ENCODE assay signal across 8 cellular contexts in the genomic region with DNA sequence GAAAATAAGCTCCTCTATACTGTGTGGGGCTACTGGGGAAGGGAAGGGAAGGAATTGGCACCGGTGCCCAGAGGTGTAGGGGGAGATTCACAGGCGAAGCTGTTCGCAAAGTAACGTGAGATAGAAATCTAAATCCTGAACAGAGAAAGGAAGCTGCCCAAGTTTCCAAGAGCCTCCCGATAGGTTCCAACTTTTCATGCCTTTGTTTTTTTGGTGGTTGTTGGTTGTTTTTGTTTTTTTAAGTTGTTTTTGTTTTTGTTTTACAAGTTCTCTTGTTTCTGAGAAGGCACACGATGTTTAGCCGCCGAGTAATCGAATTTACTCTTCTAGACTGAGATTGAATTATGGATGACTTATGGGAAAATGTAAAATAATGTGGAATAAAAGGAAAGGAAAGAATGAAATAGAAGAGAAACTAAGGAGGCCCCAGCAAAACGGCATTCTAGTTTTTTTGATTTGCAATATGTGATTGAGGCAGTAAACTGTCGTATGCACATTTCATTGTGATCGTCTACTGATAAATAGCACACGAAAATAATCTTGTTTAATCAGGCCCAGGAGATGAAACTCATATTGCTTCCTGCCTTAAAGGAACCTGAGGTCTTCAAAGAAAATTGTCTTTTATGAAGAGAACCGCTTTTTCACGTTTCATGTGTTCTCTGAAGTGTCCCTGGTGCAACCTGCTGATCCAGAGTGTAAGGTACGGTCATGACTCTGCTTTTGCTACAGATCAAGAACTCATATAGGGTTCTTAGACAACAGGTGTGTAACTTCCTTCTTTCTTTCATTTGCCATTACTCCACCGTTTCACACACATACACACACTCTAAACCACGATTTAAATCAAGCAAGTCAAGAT. TPM values are rescaled to one million over a fixed set of nuclear protein-coding genes. Genes with fewer than 3 reads are reported as not detected.
DNase-seq lines count a peak whose midpoint lies in the region; ATAC-seq, FAIRE-seq and TF ChIP-seq lines count a peak whose summit lies in the region.

No MANE protein-coding gene starts in this region.

- H3K27ac Mint-ChIP-seq in CD4-positive, alpha-beta memory T cell = peak overlapping the region; percentile 87 to 99 (median 95)

- no peak overlapping the region for H3K9ac ChIP-seq in GM12878 (ENCODE audit: control insufficient read depth, insufficient read depth, low read length)
- peak overlapping the region; percentile 81 for H3K9ac ChIP-seq in HepG2 (ENCODE audit: insufficient read depth, low read depth, low read length)

- peak overlapping the region; percentile 56 for H3K27ac ChIP-seq in CD4-positive, alpha-beta memory T cell (ENCODE audit: low read depth, low read length)
- no peak overlapping the region for H3K27ac ChIP-seq in GM12878 (ENCODE audit: control insufficient read depth, insufficient read depth)
- H3K27ac ChIP-seq in HepG2 (ENCODE audit: extremely low read length, insufficient read depth, low read length) = peak overlapping the region; percentile 78
- peak overlapping the region; percentile 89 for H3K27ac ChIP-seq in temporal lobe (ENCODE audit: low read depth, low read length)

- peak overlapping the region; percentile 86 to 98 (median 92) for H3K4me3 Mint-ChIP-seq in CD4-positive, alpha-beta memory T cell

- SMC1A ChIA-PET in GM12878 (lab: Charles Lee; ENCODE audit: uncharacterized antibody, unreplicated experiment) = interaction anchor here (0.7 to 7.9 kb wide), 17 partner anchors 9 to 282 kb away, joined by 3 to 145 read pairs (median 6); no protein-coding TSS in a partner anchor

- TF ChIP-seq POLR2A in GM12878 (IDR thresholded peaks at IDR 0.05; ENCODE audit: low read depth, low read length) (no peak), HepG2 (IDR thresholded peaks at IDR 0.05; ENCODE audit: insufficient read depth in 1 of 2, low read depth in 2 of 2, low read length in 2 of 2) (no peak; a peak in 1 of 4 replicates)

- FAIRE-seq in GM12878 (lab: Jason Lieb, UNC) (no peak), HepG2 (lab: Jason Lieb, UNC) (peak; percentile 55)

- peaks cover 0 to 19% of the 10 kb centered on the region in 2 donors for H3K36me3 Mint-ChIP-seq in CD4-positive, alpha-beta memory T cell

- 11% methylated on average over 18 of the region's 18 CpGs for WGBS in GM12878 (ENCODE audit: insufficient coverage, insufficient replicate concordance, low lambda C conversion rate, missing lambda C conversion rate)
- WGBS in HepG2 (ENCODE audit: low lambda C conversion rate) = 5% methylated on average over 18 of the region's 18 CpGs

- no peaks in the 10 kb centered on the region for H3K27me3 Mint-ChIP-seq in CD4-positive, alpha-beta memory T cell

- H3K36me3 ChIP-seq in CD4-positive, alpha-beta memory T cell (ENCODE audit: insufficient read depth, low read length) = no peaks in the 10 kb centered on the region
- H3K36me3 ChIP-seq in GM12878 (ENCODE audit: control insufficient read depth in 2 of 2, insufficient read depth in 2 of 2, low read length in 1 of 2) (no peaks in the 10 kb centered on the region), HepG2 (replicated peaks in 1 of 2; ENCODE audit: control insufficient read depth in 1 of 2, insufficient read depth in 2 of 2, low read length in 2 of 2) (no peaks in the 10 kb centered on the region)

- TF ChIP-seq EP300 in GM12878 (IDR thresholded peaks at IDR 0.05; ENCODE audit: borderline replicate concordance in 1 of 2, control insufficient read depth in 1 of 2, low read depth in 2 of 2, low read length in 2 of 2) (no peak), HepG2 (IDR thresholded peaks at IDR 0.05; ENCODE audit: low read depth in 2 of 2, low read length in 2 of 2) (no peak), HepG2 (CRISPR knock-in tag; IDR thresholded peaks at IDR 0.05; ENCODE audit: borderline replicate concordance) (no peak)

- TF ChIP-seq CTCF in GM12878 (IDR thresholded peaks at IDR 0.05 in 2 of 3, conservative IDR thresholded peaks at IDR 0.05 in 1 of 3; ENCODE audit: control insufficient read depth in 2 of 3, extremely low read depth in 1 of 3, insufficient read depth in 1 of 3, low read depth in 3 of 3, low read length in 3 of 3) = no peak
- no peak for TF ChIP-seq CTCF in HepG2 (CRISPR knock-in tag; IDR thresholded peaks at IDR 0.05)

- peak in 4 of 5 donors; percentile 35 to 61 (median 54) for DNase-seq in CD4-positive, alpha-beta memory T cell
- peak; percentile 66 for DNase-seq in KBM-7
- DNase-seq in GM12878 (ENCODE audit: low read depth, low spot score) = no peak
- no peak for DNase-seq in HepG2 (ENCODE audit: low spot score)
- DNase-seq in HCEC 1CT = no peak
- no peak for DNase-seq in GM19238 (ENCODE audit: insufficient read length, low spot score)
- no peak for DNase-seq in cerebellar nuclear complex (lab: John Stamatoyannopoulos, UW)

- H4K20me1 ChIP-seq in GM12878 (ENCODE audit: control insufficient read depth, insufficient read depth) (no peaks in the 10 kb centered on the region), HepG2 (ENCODE audit: insufficient read depth, low read length) (0 out of 2 replicates have a peak, but pooled peaks cover 5% of the 10 kb centered on the region)

- ATAC-seq in GM12878 (0 out of 3 replicates have a peak, but pooled peaks have one; percentile 5), HepG2 (no peak; the same call in 1 of the 3 replicates)

- H3K79me2 ChIP-seq in GM12878 (ENCODE audit: control insufficient read depth, insufficient read depth, low read length) (no peaks in the 10 kb centered on the region), HepG2 (ENCODE audit: insufficient read depth, low read length) (peaks cover 32% of the 10 kb centered on the region)

- no TSS peak for BruUV-seq in GM12878 (replicated peaks; lab: Mats Ljungman, UMichigan)
- TSS peak; percentile 90 for BruUV-seq in HepG2 (replicated peaks; lab: Mats Ljungman, UMichigan)

- peaks cover 42 to 61% (median 53%) of the 10 kb centered on the region in 4 donors for H3K4me1 Mint-ChIP-seq in CD4-positive, alpha-beta memory T cell

- peaks cover 0 to 5% (median 0%) of the 10 kb centered on the region in 8 donors for H3K9me3 Mint-ChIP-seq in CD4-positive, alpha-beta memory T cell

- H3K4me2 ChIP-seq in GM12878 (ENCODE audit: control insufficient read depth, insufficient read depth) = peak overlapping the region; percentile 21; the same call in 1 of the 2 replicates
- peak overlapping the region; percentile 82 for H3K4me2 ChIP-seq in HepG2 (ENCODE audit: low read depth, low read length)

- CTCF ChIA-PET in CD4-positive, alpha-beta memory T cell (lab: Charles Lee; ENCODE audit: partially characterized antibody) = interaction anchor here (0.6 to 5.9 kb wide), 8 partner anchors 23 to 576 kb away, joined by 3 to 129 read pairs (median 4); no protein-coding TSS in a partner anchor
- CTCF ChIA-PET in GM12878 (lab: Yijun Ruan, JAX) = interaction anchor here (0.8 to 4.8 kb wide), 6 partner anchors 14 to 191 kb away, joined by 3 to 153 read pairs (median 22); no protein-coding TSS in a partner anchor
- CTCF ChIA-PET in HepG2 (lab: Yijun Ruan, JAX; ENCODE audit: low intra/inter-chr PET ratio, low total read pairs) = no interaction called here

- no peaks in the 10 kb centered on the region for H3K27me3 ChIP-seq in CD4-positive, alpha-beta memory T cell (ENCODE audit: insufficient read depth, low read length)
- peaks cover 8 to 17% of the 10 kb centered on the region in 2 experiments for H3K27me3 ChIP-seq in GM12878 (replicated peaks in 1 of 2; ENCODE audit: control insufficient read depth in 2 of 2, insufficient read depth in 2 of 2, low read length in 1 of 2)
- H3K27me3 ChIP-seq in HepG2 (ENCODE audit: control insufficient read depth in 1 of 2, insufficient read depth in 2 of 2, low read length in 2 of 2) = no peaks in the 10 kb centered on the region

- intact Hi-C loops in CD4-positive, alpha-beta memory T cell (cut with micrococcal nuclease) = loop anchor here (1.0 to 10.0 kb wide), 4 partner anchors 126 to 856 kb away; a partner anchor contains a TSS
- intact Hi-C loops in GM12878 (cut with micrococcal nuclease; ENCODE audit: unreplicated experiment) (loop anchor here (10.0 kb wide), 2 partner anchors 278 to 578 kb away; no protein-coding TSS in a partner anchor), HepG2 (cut with micrococcal nuclease; ENCODE audit: unreplicated experiment) (loop anchor here (5.0 to 10.0 kb wide), 2 partner anchors 262 to 281 kb away; a partner anchor contains a TSS)

- in situ Hi-C loops in KBM-7 (cut with MboI; ENCODE audit: low pct_unique_long_range_greater_than_20kb, low sequenced_read_pairs) = no loop called here
- in situ Hi-C loops in GM12878 (cut with MboI) = no loop called here
- in situ Hi-C loops in HepG2 (cut with HindIII; ENCODE audit: extremely low pct_ligation_motif_present, low pct_unique_long_range_greater_than_20kb) = loop anchor here (5.0 to 10.0 kb wide), 2 partner anchors 46 to 182 kb away; no protein-coding TSS in a partner anchor

- RAD21 ChIA-PET in GM12878 (lab: Charles Lee; ENCODE audit: unreplicated experiment) = interaction anchor here (0.5 to 7.3 kb wide), 9 partner anchors 13 to 281 kb away, joined by 3 to 123 read pairs (median 3); no protein-coding TSS in a partner anchor

- TF ChIP-seq RAD21 in GM12878 (IDR thresholded peaks at IDR 0.05; ENCODE audit: insufficient read depth, low read depth, low read length) = no peak
- TF ChIP-seq RAD21 in HepG2 (CRISPR knock-in tag; IDR thresholded peaks at IDR 0.05) = no peak

- H2AFZ ChIP-seq in GM12878 (ENCODE audit: control insufficient read depth, low read depth, low read length) (no peak overlapping the region), HepG2 (ENCODE audit: low read length) (peak overlapping the region; percentile 81)

- no peaks in the 10 kb centered on the region for H3K9me3 ChIP-seq in CD4-positive, alpha-beta memory T cell (ENCODE audit: control insufficient read depth in 1 of 2, low read length in 2 of 2)
- H3K9me3 ChIP-seq in GM12878 (replicated peaks; ENCODE audit: control insufficient read depth, insufficient read depth, low read length) (no peaks in the 10 kb centered on the region), HepG2 (ENCODE audit: low read length) (no peaks in the 10 kb centered on the region)

- H3K4me1 ChIP-seq in CD4-positive, alpha-beta memory T cell (ENCODE audit: insufficient read depth, low read length) = peaks cover 56% of the 10 kb centered on the region
- H3K4me1 ChIP-seq in GM12878 (ENCODE audit: control insufficient read depth, insufficient read depth, low read length) (no peaks in the 10 kb centered on the region), HepG2 (ENCODE audit: insufficient read depth, low read length) (peaks cover 42% of the 10 kb centered on the region)

- POLR2A ChIA-PET in CD4-positive, alpha-beta memory T cell (lab: Charles Lee; ENCODE audit: partially characterized antibody) = interaction anchor here (0.6 to 2.7 kb wide), 10 partner anchors 21 to 178 kb away, joined by 3 to 15 read pairs (median 4); no protein-coding TSS in a partner anchor
- POLR2A ChIA-PET in GM12878 (lab: Charles Lee) (interaction anchor here (0.6 to 1.1 kb wide), 2 partner anchors 56 to 152 kb away, joined by 3 to 4 read pairs; no protein-coding TSS in a partner anchor), HepG2 (lab: Yijun Ruan, JAX) (interaction anchor here (0.6 to 1.1 kb wide), 6 partner anchors 10 to 1638 kb away, joined by 3 to 6 read pairs (median 3); no protein-coding TSS in a partner anchor)

- peak overlapping the region; percentile 43 to 67 for H3K4me3 ChIP-seq in CD4-positive, alpha-beta memory T cell (ENCODE audit: low read length in 2 of 2)
- H3K4me3 ChIP-seq in GM12878 (0 out of 2 replicates have a peak overlapping the region, but pooled peaks have one; percentile 32), HepG2 (replicated peaks in 1 of 3; ENCODE audit: insufficient read depth in 1 of 3, low read depth in 2 of 3, low read length in 3 of 3) (peak overlapping the region; percentile 87 to 93 (median 89))

RNA-seq across cellular contexts. Expression of a gene that starts 1.2 kb away (rescaled TPM):
- 10 to 100 TPM; 50.7 to 57.2 TPM for total RNA-seq in CD4-positive, alpha-beta memory T cell
- polyA plus RNA-seq in CD4-positive, alpha-beta memory T cell = 10 to 100 TPM in 1 of 2 donors, 1 to 10 TPM in 1; 6.9 to 18.4 TPM
- 53.9 and 71.0 TPM in 2 replicates for total RNA-seq in GM12878 (2013; cell fraction: nucleolus; rRNA removed)
- total RNA-seq in GM12878 (2014; rRNA removed) (0.16 and 0.40 TPM in 2 replicates), GM12878 (2014; rRNA removed; fragmentation: Illumina TruSeq; extraction: Trizol) (0.31 and 0.37 TPM in 2 replicates), GM12878 (2021) (1.0 and 1.1 TPM in 2 replicates), HepG2 (2016; rRNA removed; fragmentation: Illumina TruSeq; extraction: Trizol) (17.7 and 21.1 TPM in 2 replicates), temporal lobe (151 TPM)
- 0.05 TPM for polyA plus RNA-seq in GM12878 (2011; ENCODE audit: low read depth)
- polyA plus RNA-seq in GM12878 (2011; rRNA removed) (47.2 and 61.4 TPM in 2 replicates), GM12878 (2014; fragmentation: Illumina TruSeq; extraction: Trizol) (1.1 and 1.3 TPM in 2 replicates), GM12878 (2014; fragmentation: Nextera tagmentation; extraction: Ambion mirVana) (under 1 TPM; 0.15 to 0.50 TPM), GM12878 (2014; rRNA removed) (0.41 and 1.0 TPM in 2 replicates), GM12878 (2016; fragmentation: Nextera tagmentation; extraction: Ambion mirVana) (under 1 TPM; 0.32 to 0.48 TPM), HepG2 (2011; rRNA removed) (12.1 and 16.5 TPM in 2 replicates)
- polyA plus RNA-seq in GM12878 (2011; cell fraction: cytosol; rRNA removed) = 14.2 and 18.8 TPM in 2 replicates
- 81.8 and 82.7 TPM in 2 replicates for polyA plus RNA-seq in GM12878 (2011; cell fraction: nucleus; rRNA removed)
- 0.04 TPM in 2 replicates for polyA plus RNA-seq in GM12878 (2012)
- polyA minus RNA-seq in GM12878 (2011; rRNA and poly(A)+ RNA removed) = 37.2 and 134 TPM in 2 replicates
- 16.3 and 19.9 TPM in 2 replicates for polyA minus RNA-seq in GM12878 (2011; cell fraction: cytosol; rRNA and poly(A)+ RNA removed)
- 17.2 and 28.0 TPM in 2 replicates for polyA minus RNA-seq in GM12878 (2011; cell fraction: nucleus; rRNA and poly(A)+ RNA removed)
- total RNA-seq in HepG2 (2016; cell fraction: cytosol; rRNA removed; fragmentation: Illumina TruSeq; extraction: Trizol; ENCODE audit: low read depth) = 3.9 TPM in 2 replicates
- total RNA-seq in HepG2 (2016; cell fraction: insoluble cytoplasmic fraction; rRNA removed; fragmentation: Illumina TruSeq; extraction: Trizol) = 16.0 and 22.9 TPM in 2 replicates
- total RNA-seq in HepG2 (2016; cell fraction: membrane; rRNA removed; fragmentation: Illumina TruSeq; extraction: Trizol) = 9.6 and 12.7 TPM in 2 replicates
- total RNA-seq in HepG2 (2016; cell fraction: nucleus; rRNA removed; fragmentation: Illumina TruSeq; extraction: Trizol) = 15.9 and 16.4 TPM in 2 replicates
- 6.6 and 12.2 TPM in 2 replicates for polyA plus RNA-seq in HepG2 (2011; cell fraction: cytosol; rRNA removed)
- polyA plus RNA-seq in HepG2 (2011; cell fraction: nucleus; rRNA removed) = 11.5 and 15.2 TPM in 2 replicates
- 13.3 and 16.7 TPM in 2 replicates for polyA plus RNA-seq in HepG2 (2012)
- 0.83 and 1.0 TPM in 2 replicates for polyA plus RNA-seq in HepG2 (2016; cell fraction: cytosol; fragmentation: Illumina TruSeq; extraction: Trizol; ENCODE audit: low read depth)
- 19.8 and 20.8 TPM in 2 replicates for polyA plus RNA-seq in HepG2 (2016; cell fraction: insoluble cytoplasmic fraction; fragmentation: Illumina TruSeq; extraction: Trizol; ENCODE audit: low read depth)
- polyA plus RNA-seq in HepG2 (2016; cell fraction: membrane; fragmentation: Illumina TruSeq; extraction: Trizol; ENCODE audit: low read depth) = 6.1 and 6.3 TPM in 2 replicates
- polyA plus RNA-seq in HepG2 (2016; cell fraction: nucleus; fragmentation: Illumina TruSeq; extraction: Trizol; ENCODE audit: insufficient read depth, low read depth) = 13.6 and 15.9 TPM in 2 replicates
- polyA minus RNA-seq in HepG2 (2011; rRNA and poly(A)+ RNA removed; ENCODE audit: low replicate concordance) = 9.6 and 14.4 TPM in 2 replicates
- polyA minus RNA-seq in HepG2 (2011; cell fraction: cytosol; rRNA and poly(A)+ RNA removed) = 18.0 and 30.7 TPM in 2 replicates
- 19.4 and 24.0 TPM in 2 replicates for polyA minus RNA-seq in HepG2 (2011; cell fraction: nucleus; rRNA and poly(A)+ RNA removed)

Comparison
In these comparisons a context has a peak if more than half of its experiments do, and no peak if none do; other contexts are left out.
1. DNase-seq: peak in CD4-positive, alpha-beta memory T cell (4 of 5) and KBM-7 (single experiment); none in GM12878 (single experiment), HepG2 (single experiment), HCEC 1CT (single experiment), GM19238 (single experiment) and cerebellar nuclear complex (0 of 2).
2. H3K4me3 ChIP-seq: peak in every context shown above with its lines; median percentile 89 in HepG2; 55 in CD4-positive, alpha-beta memory T cell; 32 in GM12878.